ENCODE assay signal across 8 cellular contexts in genomic region chr12:45130881-45131281, GRCh38.
DNase-seq lines count a peak whose midpoint lies in the region; ATAC-seq, FAIRE-seq and TF ChIP-seq lines count a peak whose summit lies in the region.

No MANE protein-coding gene starts in this region.

- no peak overlapping the region for H3K4me3 ChIP-seq in bronchial epithelial cell (ENCODE audit: low read depth, low read length)
- no peak overlapping the region for H3K4me3 ChIP-seq in kidney epithelial cell (ENCODE audit: low read depth, low read length)

- peak; percentile 84 for ATAC-seq in activated CD4-positive, alpha-beta T cell treated with anti-CD3 and anti-CD28 coated beads for 36 hours
- peak; percentile 96 for ATAC-seq in SK-N-SH treated with all-trans-retinoic acid at 6 μM for 48 hours

- no peak overlapping the region for H3K4me3 Mint-ChIP-seq in activated CD4-positive, alpha-beta T cell treated with anti-CD3 and anti-CD28 coated beads for 36 hours

- no peaks in the 10 kb centered on the region for H3K4me1 Mint-ChIP-seq in activated CD4-positive, alpha-beta T cell treated with anti-CD3 and anti-CD28 coated beads for 36 hours

- peaks cover 3% of the 10 kb centered on the region for H3K27me3 ChIP-seq in bronchial epithelial cell (ENCODE audit: control insufficient read depth, insufficient read depth, low read length)
- no peaks in the 10 kb centered on the region for H3K27me3 ChIP-seq in kidney epithelial cell (ENCODE audit: control insufficient read depth, insufficient read depth, low read length)

- no peaks in the 10 kb centered on the region for H3K9me3 Mint-ChIP-seq in activated CD4-positive, alpha-beta T cell treated with anti-CD3 and anti-CD28 coated beads for 36 hours (ENCODE audit: low read depth)

- peaks cover 9% of the 10 kb centered on the region for H3K27me3 Mint-ChIP-seq in activated CD4-positive, alpha-beta T cell treated with anti-CD3 and anti-CD28 coated beads for 36 hours

- H3K36me3 ChIP-seq in bronchial epithelial cell (ENCODE audit: control insufficient read depth, insufficient read depth, low read length) (no peaks in the 10 kb centered on the region), kidney epithelial cell (ENCODE audit: control insufficient read depth, insufficient read depth, low read length) (no peaks in the 10 kb centered on the region)

- CTCF ChIA-PET in activated CD4-positive, alpha-beta T cell treated with anti-CD3 and anti-CD28 coated beads for 36 hours (lab: Charles Lee) = interaction anchor here (1.0 kb wide), 1 partner anchor 40 kb away, joined by 3 read pairs; no protein-coding TSS in a partner anchor
- CTCF ChIA-PET in HEK293T (lab: Yijun Ruan, JAX) = interaction anchor here (0.7 kb wide), 1 partner anchor 1621 kb away, joined by 3 read pairs; no protein-coding TSS in a partner anchor

- peak; percentile 67 for DNase-seq in activated CD4-positive, alpha-beta T cell treated with anti-CD3 and anti-CD28 coated beads for 36 hours
- DNase-seq in activated CD4-positive, alpha-beta T cell treated with anti-CD3 and anti-CD28 coated beads for 1 hour = no peak
- peak; percentile 64 for DNase-seq in HEK293T (ENCODE audit: extremely low spot score)
- peak; percentile 55 for DNase-seq in MV-4-11 (lab: John Stamatoyannopoulos, UW)
- DNase-seq in bronchial epithelial cell (ENCODE audit: low read depth) = peak; percentile 69
- DNase-seq in kidney epithelial cell (ENCODE audit: low read depth) = peak; percentile 16
- DNase-seq in stimulated activated CD8-positive, alpha-beta memory T cell treated with anti-CD3 and anti-CD28 coated beads, Interleukin-15, amount 100 ng/mL, for 48 hours (ENCODE audit: low read depth in 2 of 2) = peak; percentile 2 to 4

- intact Hi-C loops in activated CD4-positive, alpha-beta T cell treated with anti-CD3 and anti-CD28 coated beads for 36 hours (cut with DNase I, micrococcal nuclease) = loop anchor here in 1 of 2 experiments (10.0 kb wide), 1 partner anchor 764 kb away; no protein-coding TSS in a partner anchor

- no peak overlapping the region for H3K27ac Mint-ChIP-seq in activated CD4-positive, alpha-beta T cell treated with anti-CD3 and anti-CD28 coated beads for 36 hours

- no peaks in the 10 kb centered on the region for H3K36me3 Mint-ChIP-seq in activated CD4-positive, alpha-beta T cell treated with anti-CD3 and anti-CD28 coated beads for 36 hours (ENCODE audit: low read depth)

- FAIRE-seq in bronchial epithelial cell (lab: Jason Lieb, UNC) = peak; percentile 23

- POLR2A ChIA-PET in activated CD4-positive, alpha-beta T cell treated with anti-CD3 and anti-CD28 coated beads for 36 hours (lab: Charles Lee) = no interaction called here
- POLR2A ChIA-PET in HEK293T (lab: Yijun Ruan, JAX) = no interaction called here

- peak; percentile 64 for TF ChIP-seq CTCF in bronchial epithelial cell (IDR thresholded peaks at IDR 0.05; ENCODE audit: insufficient read depth, low read length, severe bottlenecking)
- TF ChIP-seq CTCF in kidney epithelial cell (IDR thresholded peaks at IDR 0.05; ENCODE audit: insufficient read depth, low read length, poor library complexity, severe bottlenecking) = peak; percentile 66

TF ChIP-seq in HEK293T, 16 proteins besides CTCF, POLR2A, EP300 and RAD21:
- TF ChIP-seq BHLHE40 (IDR thresholded peaks at IDR 0.05; ENCODE audit: borderline replicate concordance) (no peak), FOXK2 (IDR thresholded peaks at IDR 0.05) (no peak), ELF4 (IDR thresholded peaks at IDR 0.05) (no peak), SUZ12 (IDR thresholded peaks at IDR 0.05) (no peak), ARNT (IDR thresholded peaks at IDR 0.05) (no peak), ZNF384 (IDR thresholded peaks at IDR 0.05) (no peak), TARDBP (IDR thresholded peaks at IDR 0.05) (no peak), LEF1 (IDR thresholded peaks at IDR 0.05; ENCODE audit: borderline replicate concordance) (no peak), HDGF (IDR thresholded peaks at IDR 0.05; ENCODE audit: borderline replicate concordance) (no peak), SP1 (IDR thresholded peaks at IDR 0.05) (no peak), L3MBTL2 (conservative IDR thresholded peaks at IDR 0.05) (no peak), CTBP1 (IDR thresholded peaks at IDR 0.05; ENCODE audit: borderline replicate concordance) (no peak), NFRKB (IDR thresholded peaks at IDR 0.05) (no peak), FOXM1 (IDR thresholded peaks at IDR 0.05; ENCODE audit: borderline replicate concordance) (no peak), PKNOX1 (IDR thresholded peaks at IDR 0.05) (no peak), FOXA1 (IDR thresholded peaks at IDR 0.05) (no peak)
TF ChIP-seq in HEK293T: peak in this region for 0.

TF ChIP-seq in SK-N-SH treated with all-trans-retinoic acid at 6 μM for 48 hours, 23 proteins besides CTCF, POLR2A, EP300 and RAD21 (continues in another document):
- TF ChIP-seq TOX (CRISPR knock-in tag; IDR thresholded peaks at IDR 0.05; ENCODE audit: borderline replicate concordance) = no peak
- TF ChIP-seq ZFP30 (CRISPR knock-in tag; IDR thresholded peaks at IDR 0.05) = no peak
- TF ChIP-seq, protein P1, sequence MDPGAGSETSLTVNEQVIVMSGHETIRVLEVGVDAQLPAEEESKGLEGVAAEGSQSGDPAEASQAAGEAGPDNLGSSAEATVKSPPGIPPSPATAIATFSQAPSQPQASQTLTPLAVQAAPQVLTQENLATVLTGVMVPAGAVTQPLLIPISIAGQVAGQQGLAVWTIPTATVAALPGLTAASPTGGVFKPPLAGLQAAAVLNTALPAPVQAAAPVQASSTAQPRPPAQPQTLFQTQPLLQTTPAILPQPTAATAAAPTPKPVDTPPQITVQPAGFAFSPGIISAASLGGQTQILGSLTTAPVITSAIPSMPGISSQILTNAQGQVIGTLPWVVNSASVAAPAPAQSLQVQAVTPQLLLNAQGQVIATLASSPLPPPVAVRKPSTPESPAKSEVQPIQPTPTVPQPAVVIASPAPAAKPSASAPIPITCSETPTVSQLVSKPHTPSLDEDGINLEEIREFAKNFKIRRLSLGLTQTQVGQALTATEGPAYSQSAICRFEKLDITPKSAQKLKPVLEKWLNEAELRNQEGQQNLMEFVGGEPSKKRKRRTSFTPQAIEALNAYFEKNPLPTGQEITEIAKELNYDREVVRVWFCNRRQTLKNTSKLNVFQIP (CRISPR knock-in tag; IDR thresholded peaks at IDR 0.05; ENCODE audit: borderline replicate concordance, low read depth) = no peak
- TF ChIP-seq ZNF565 (CRISPR knock-in tag; conservative IDR thresholded peaks at IDR 0.05; ENCODE audit: low read depth) = no peak
- TF ChIP-seq, protein P2, sequence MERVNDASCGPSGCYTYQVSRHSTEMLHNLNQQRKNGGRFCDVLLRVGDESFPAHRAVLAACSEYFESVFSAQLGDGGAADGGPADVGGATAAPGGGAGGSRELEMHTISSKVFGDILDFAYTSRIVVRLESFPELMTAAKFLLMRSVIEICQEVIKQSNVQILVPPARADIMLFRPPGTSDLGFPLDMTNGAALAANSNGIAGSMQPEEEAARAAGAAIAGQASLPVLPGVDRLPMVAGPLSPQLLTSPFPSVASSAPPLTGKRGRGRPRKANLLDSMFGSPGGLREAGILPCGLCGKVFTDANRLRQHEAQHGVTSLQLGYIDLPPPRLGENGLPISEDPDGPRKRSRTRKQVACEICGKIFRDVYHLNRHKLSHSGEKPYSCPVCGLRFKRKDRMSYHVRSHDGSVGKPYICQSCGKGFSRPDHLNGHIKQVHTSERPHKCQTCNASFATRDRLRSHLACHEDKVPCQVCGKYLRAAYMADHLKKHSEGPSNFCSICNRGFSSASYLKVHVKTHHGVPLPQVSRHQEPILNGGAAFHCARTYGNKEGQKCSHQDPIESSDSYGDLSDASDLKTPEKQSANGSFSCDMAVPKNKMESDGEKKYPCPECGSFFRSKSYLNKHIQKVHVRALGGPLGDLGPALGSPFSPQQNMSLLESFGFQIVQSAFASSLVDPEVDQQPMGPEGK (CRISPR knock-in tag; IDR thresholded peaks at IDR 0.05; ENCODE audit: borderline replicate concordance) = no peak
- TF ChIP-seq CSRNP3 (CRISPR knock-in tag; IDR thresholded peaks at IDR 0.05) = no peak
- no peak for TF ChIP-seq ZC3H10 (CRISPR knock-in tag; IDR thresholded peaks at IDR 0.05)
- TF ChIP-seq ZNF8 (CRISPR knock-in tag; IDR thresholded peaks at IDR 0.05) = no peak
- TF ChIP-seq GLIS3 (CRISPR knock-in tag; IDR thresholded peaks at IDR 0.05) = no peak
- TF ChIP-seq PPARA (CRISPR knock-in tag; IDR thresholded peaks at IDR 0.05; ENCODE audit: borderline replicate concordance) = no peak
- TF ChIP-seq SNAI2 (CRISPR knock-in tag; IDR thresholded peaks at IDR 0.05) = no peak
- TF ChIP-seq OSR1 (CRISPR knock-in tag; IDR thresholded peaks at IDR 0.05) = no peak
- TF ChIP-seq, protein P3, sequence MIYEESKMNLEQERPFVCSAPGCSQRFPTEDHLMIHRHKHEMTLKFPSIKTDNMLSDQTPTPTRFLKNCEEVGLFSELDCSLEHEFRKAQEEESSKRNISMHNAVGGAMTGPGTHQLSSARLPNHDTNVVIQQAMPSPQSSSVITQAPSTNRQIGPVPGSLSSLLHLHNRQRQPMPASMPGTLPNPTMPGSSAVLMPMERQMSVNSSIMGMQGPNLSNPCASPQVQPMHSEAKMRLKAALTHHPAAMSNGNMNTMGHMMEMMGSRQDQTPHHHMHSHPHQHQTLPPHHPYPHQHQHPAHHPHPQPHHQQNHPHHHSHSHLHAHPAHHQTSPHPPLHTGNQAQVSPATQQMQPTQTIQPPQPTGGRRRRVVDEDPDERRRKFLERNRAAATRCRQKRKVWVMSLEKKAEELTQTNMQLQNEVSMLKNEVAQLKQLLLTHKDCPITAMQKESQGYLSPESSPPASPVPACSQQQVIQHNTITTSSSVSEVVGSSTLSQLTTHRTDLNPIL (CRISPR knock-in tag; IDR thresholded peaks at IDR 0.05; ENCODE audit: low read depth) = no peak
